In the genomic region with DNA sequence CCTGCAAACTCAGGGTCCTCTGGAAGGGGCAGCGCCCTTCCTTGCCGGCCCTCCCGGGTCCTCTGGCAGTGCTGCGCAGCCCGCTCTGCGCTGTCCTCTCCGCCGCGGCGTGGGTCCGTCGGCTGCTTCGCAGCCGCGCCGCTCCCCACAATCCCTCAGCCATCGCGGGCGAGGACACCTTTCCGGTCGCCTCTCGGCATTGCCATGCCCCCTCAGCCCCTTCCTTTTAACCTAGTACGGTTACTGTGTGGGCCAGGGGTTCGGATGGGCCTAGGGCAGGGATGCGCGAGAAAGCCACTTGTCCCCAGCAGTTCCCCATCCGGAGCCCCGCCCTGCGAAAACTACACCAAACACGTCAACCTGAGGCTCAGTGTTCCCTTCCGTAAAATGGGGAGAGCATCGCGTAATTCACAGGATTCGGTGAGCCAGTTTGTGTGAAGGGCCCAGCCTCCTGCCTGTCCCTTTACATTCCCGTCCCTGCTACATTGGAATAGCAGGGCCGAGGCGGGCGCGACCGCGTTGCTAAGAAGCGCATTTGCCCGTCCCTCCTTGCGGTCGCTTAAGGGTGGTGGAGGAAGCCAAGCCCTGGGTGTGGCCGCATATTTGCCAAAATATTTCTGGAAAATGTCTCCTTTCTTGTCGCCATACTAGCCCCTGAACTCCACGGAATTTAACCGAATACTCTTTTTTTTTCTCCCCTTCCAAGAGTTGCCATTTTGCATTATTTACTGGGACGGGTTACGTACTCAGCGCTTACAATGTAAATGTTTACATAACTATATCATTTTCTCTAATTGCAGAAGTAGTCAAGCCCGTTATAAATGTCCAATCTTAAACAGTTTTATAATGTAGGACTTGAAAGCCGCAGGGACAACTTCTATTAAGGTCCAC, we compare ENCODE assay signal across 7 cellular contexts. TPM values are rescaled to one million over a fixed set of nuclear protein-coding genes. Genes with fewer than 3 reads are reported as not detected.
DNase-seq lines count a peak whose midpoint lies in the region; ATAC-seq and TF ChIP-seq lines count a peak whose summit lies in the region.

No MANE protein-coding gene starts in this region.

- intact Hi-C loops in testis (cut with DNase I; ENCODE audit: low total_unique reads), result no loop called here

- TF ChIP-seq POLR2A in testis (IDR thresholded peaks at IDR 0.05), result no peak

- DNase-seq in Jurkat, Clone E6-1 (ENCODE audit: low read depth, low spot score), result no peak
- DNase-seq in mesendoderm (peak; percentile 76), testis (no peak)

- H2BK5ac ChIP-seq in mesendoderm (ENCODE audit: low read length), result no peak overlapping the region

- 2% methylated on average over 53 to 54 of the region's 54 CpGs for WGBS in ectodermal cell, 2 experiments
- WGBS in mesendoderm (ENCODE audit: extremely low coverage, insufficient coverage, low lambda C conversion rate), result no CpG with 5 or more reads among the region's 54 CpGs
- 0 to 1% methylated on average over 24 to 53 of the region's 54 CpGs for WGBS in testis, 2 donors

- no peaks in the 10 kb centered on the region for H3K79me1 ChIP-seq in mesendoderm (ENCODE audit: low read length)

- H3K9ac ChIP-seq in mesendoderm (ENCODE audit: low read length), result peak overlapping the region; percentile 67

- H3K23ac ChIP-seq in mesendoderm (ENCODE audit: low read length), result no peak overlapping the region

- H3K27ac ChIP-seq in ectodermal cell (ENCODE audit: insufficient read depth, low read depth, low read length, poor library complexity, severe bottlenecking), result peak overlapping the region; percentile 60
- no peak overlapping the region for H3K27ac ChIP-seq in mesendoderm (ENCODE audit: low read depth, low read length)
- H3K27ac ChIP-seq in testis, result no peak overlapping the region

- H3K4me1 ChIP-seq in ectodermal cell (ENCODE audit: control insufficient read depth, insufficient read depth, low read length) (peaks cover 27% of the 10 kb centered on the region), mesendoderm (ENCODE audit: control insufficient read depth, low read depth, low read length) (peaks cover 2% of the 10 kb centered on the region), testis (peaks cover 31% of the 10 kb centered on the region)

- H3K27me3 ChIP-seq in ectodermal cell (ENCODE audit: control insufficient read depth, insufficient read depth, low read length, poor library complexity, severe bottlenecking) (peaks cover 20% of the 10 kb centered on the region), mesendoderm (ENCODE audit: insufficient read depth, low read length, poor library complexity) (no peaks in the 10 kb centered on the region), testis (no peaks in the 10 kb centered on the region)

- no peak overlapping the region for H2AK5ac ChIP-seq in mesendoderm (ENCODE audit: low read length)

- H3K79me2 ChIP-seq in mesendoderm (ENCODE audit: control insufficient read depth, insufficient read depth, low read length), result no peaks in the 10 kb centered on the region

- H3K18ac ChIP-seq in mesendoderm (ENCODE audit: low read length), result no peak overlapping the region

- H3K4ac ChIP-seq in mesendoderm (ENCODE audit: low read depth, low read length), result no peak overlapping the region

- H3K9me3 ChIP-seq in ectodermal cell (ENCODE audit: control insufficient read depth, low read length) (no peaks in the 10 kb centered on the region), testis (no peaks in the 10 kb centered on the region)

- no peak overlapping the region for H2BK120ac ChIP-seq in mesendoderm (ENCODE audit: low read depth, low read length)

- no peak for TF ChIP-seq CTCF in WI38 (IDR thresholded peaks at IDR 0.05; ENCODE audit: low read depth, low read length)
- peak in 1 of 3 experiments; percentile 6 for TF ChIP-seq CTCF in testis (IDR thresholded peaks at IDR 0.05)

- H3K36me3 ChIP-seq in ectodermal cell (ENCODE audit: control insufficient read depth, insufficient read depth, low read length) (no peaks in the 10 kb centered on the region), mesendoderm (ENCODE audit: control insufficient read depth, insufficient read depth, low read length) (no peaks in the 10 kb centered on the region), testis (ENCODE audit: low read depth, missing control alignments) (no peaks in the 10 kb centered on the region)

- H4K5ac ChIP-seq in mesendoderm (ENCODE audit: low read length), result no peak overlapping the region

- H3K4me3 ChIP-seq in Jurkat, Clone E6-1 (ENCODE audit: low read length), result peak overlapping the region; percentile 55
- H3K4me3 ChIP-seq in WI38 (ENCODE audit: low read depth, low read length) (peak overlapping the region; percentile 51), ectodermal cell (ENCODE audit: insufficient read depth, low read depth, low read length) (peak overlapping the region; percentile 44), mesendoderm (ENCODE audit: low read length) (no peak overlapping the region), testis (peak overlapping the region; percentile 36 to 39)

- ATAC-seq in GM18502 (IDR thresholded peaks at IDR 0.05; ENCODE audit: poor library complexity, unreplicated experiment), result peak; percentile 17
- no peak for ATAC-seq in HG03196 (IDR thresholded peaks at IDR 0.05; ENCODE audit: unreplicated experiment)

- no peak overlapping the region for H2BK15ac ChIP-seq in mesendoderm (replicated peaks; ENCODE audit: low read depth)

- H3K4me2 ChIP-seq in mesendoderm (ENCODE audit: low read length), result peak overlapping the region; percentile 56

- peak overlapping the region; percentile 75 for H3K56ac ChIP-seq in mesendoderm (ENCODE audit: low read length)

- H4K8ac ChIP-seq in mesendoderm (ENCODE audit: low read depth, low read length), result no peak overlapping the region

RNA-seq across cellular contexts. Expression of a gene that starts 13.2 kb away (rescaled TPM):
- 7.1 TPM for polyA plus RNA-seq in Jurkat, Clone E6-1 (2012; ENCODE audit: insufficient read depth, insufficient read length)
- polyA plus RNA-seq in ectodermal cell (2013, experiment 1 of 4), result 1.5 TPM
- polyA plus RNA-seq in ectodermal cell (2013, experiment 2 of 4), result 0.69 TPM
- 0.96 TPM for polyA plus RNA-seq in ectodermal cell (2013, experiment 3 of 4)
- 2.1 TPM for polyA plus RNA-seq in ectodermal cell (2013, experiment 4 of 4)
- polyA plus RNA-seq in mesendoderm (2013, experiment 1 of 2), result 0.07 TPM
- polyA plus RNA-seq in mesendoderm (2013, experiment 2 of 2), result 0.08 TPM
- 10 to 100 TPM; 13.2 to 14.7 TPM for total RNA-seq in testis
- 47.6 TPM for polyA plus RNA-seq in testis (ENCODE audit: insufficient read depth, low read depth, low replicate concordance)

RNA-seq across cellular contexts. Expression of a gene that starts 23.8 kb away (rescaled TPM):
- polyA plus RNA-seq in Jurkat, Clone E6-1 (2012; ENCODE audit: insufficient read depth, insufficient read length), result 84.2 TPM
- polyA plus RNA-seq in ectodermal cell (2013, experiment 1 of 4), result 140 TPM
- 152 TPM for polyA plus RNA-seq in ectodermal cell (2013, experiment 2 of 4)
- 101 TPM for polyA plus RNA-seq in ectodermal cell (2013, experiment 3 of 4)
- polyA plus RNA-seq in ectodermal cell (2013, experiment 4 of 4), result 109 TPM
- 110 TPM for polyA plus RNA-seq in mesendoderm (2013, experiment 1 of 2)
- 112 TPM for polyA plus RNA-seq in mesendoderm (2013, experiment 2 of 2)
- 100 to 1,000 TPM; 180 to 199 TPM for total RNA-seq in testis
- polyA plus RNA-seq in testis (ENCODE audit: insufficient read depth, low read depth, low replicate concordance), result 193 TPM

RNA-seq across cellular contexts. Expression of a gene that starts 53.5 kb away (rescaled TPM):
- polyA plus RNA-seq in Jurkat, Clone E6-1 (2012; ENCODE audit: insufficient read depth, insufficient read length), result 386 TPM
- polyA plus RNA-seq in ectodermal cell (2013, experiment 1 of 4), result 287 TPM
- 274 TPM for polyA plus RNA-seq in ectodermal cell (2013, experiment 2 of 4)
- 213 TPM for polyA plus RNA-seq in ectodermal cell (2013, experiment 3 of 4)
- polyA plus RNA-seq in ectodermal cell (2013, experiment 4 of 4), result 230 TPM
- polyA plus RNA-seq in mesendoderm (2013, experiment 1 of 2), result 56.8 TPM
- 57.6 TPM for polyA plus RNA-seq in mesendoderm (2013, experiment 2 of 2)
- total RNA-seq in testis, result 100 to 1,000 TPM; 221 to 281 TPM
- polyA plus RNA-seq in testis (ENCODE audit: insufficient read depth, low read depth, low replicate concordance), result 192 TPM
